Comparison of ENCODE assay signal across 25 cellular contexts in genomic region chr18:23092121-23092520, GRCh38.
"Had no signal": no experiment of that assay in that cellular context is flagged by ENCODE, and none has a peak within 500 bp of the region (broad histone marks: within the 10 kb centered on the region; RNA-seq: fewer than 3 reads in every experiment).

No MANE protein-coding gene starts in this region.

- H3K4me3 ChIP-seq: ascending aorta, body of pancreas had no signal

- ATAC-seq: activated CD8-positive, alpha-beta memory T cell treated with anti-CD3 and anti-CD28 coated beads, Interleukin-2, amount 10 ng/mL, durations not matched to agents 7 days and 5 days; activated naive CD4-positive, alpha-beta T cell treated with anti-CD3 and anti-CD28 coated beads, Interleukin-2, amount 50 U/mL, for 72 hours; activated naive CD8-positive, alpha-beta T cell treated with anti-CD3 and anti-CD28 coated beads, Interleukin-2, amount 50 U/mL, for 24 hours; body of pancreas; PC-3; WTC11 had no signal

- DNase-seq: activated CD4-positive, alpha-beta T cell treated with anti-CD3 and anti-CD28 coated beads for 48 hours; activated CD4-positive, alpha-beta T cell treated with anti-CD3 and anti-CD28 coated beads, Interleukin-2, amount 50 U/mL, for 4 hours; activated CD4-positive, CD25-positive, alpha-beta regulatory T cell treated with anti-CD3 and anti-CD28 coated beads, Interleukin-2, amount 50 U/mL, for 72 hours; activated CD8-positive, alpha-beta memory T cell treated with anti-CD3 and anti-CD28 coated beads, Interleukin-2, amount 10 ng/mL, durations not matched to agents 7 days and 5 days; activated effector memory CD4-positive, alpha-beta T cell treated with anti-CD3 and anti-CD28 coated beads, Interleukin-2, amount 50 U/mL, for 16 hours; activated naive CD4-positive, alpha-beta T cell treated with Interleukin-2 at 50 U/mL for 16 hours; activated naive CD8-positive, alpha-beta T cell treated with anti-CD3 and anti-CD28 coated beads, Interleukin-2, amount 50 U/mL, for 24 hours; activated T-cell treated with anti-CD3 and anti-CD28 coated beads, Interleukin-2, amount 50 U/mL, for 24 hours; amniotic stem cell; body of pancreas; central memory CD4-positive, alpha-beta T cell; NCI-H1048; NCI-H146; NCI-H187 treated with DMSO at 0.1 percent for 48 hours; NCI-H2081 treated with DMSO at 0.1 percent for 48 hours; NCI-H446; NCI-H524 treated with DMSO at 0.1 percent for 48 hours; NCI-H748 treated with DMSO at 0.1 percent for 48 hours; NK-92 treated with Interleukin-12 subunit alpha and Interleukin-12 subunit beta, amount 100 ng/mL, for 24 hours; PC-3; SHP77 treated with DMSO at 0.1 percent for 48 hours had no signal

- FAIRE-seq: bronchial epithelial cell had no signal

- H3K36me3 ChIP-seq: ascending aorta had no signal

- H3K4me1 ChIP-seq: ascending aorta, body of pancreas had no signal

- H3K27ac ChIP-seq: ascending aorta, body of pancreas had no signal

- H3K9me3 ChIP-seq: ascending aorta, body of pancreas had no signal

- H3K27me3 ChIP-seq: ascending aorta, body of pancreas had no signal
